ENCODE assay signal across 14 cellular contexts in the genomic region with DNA sequence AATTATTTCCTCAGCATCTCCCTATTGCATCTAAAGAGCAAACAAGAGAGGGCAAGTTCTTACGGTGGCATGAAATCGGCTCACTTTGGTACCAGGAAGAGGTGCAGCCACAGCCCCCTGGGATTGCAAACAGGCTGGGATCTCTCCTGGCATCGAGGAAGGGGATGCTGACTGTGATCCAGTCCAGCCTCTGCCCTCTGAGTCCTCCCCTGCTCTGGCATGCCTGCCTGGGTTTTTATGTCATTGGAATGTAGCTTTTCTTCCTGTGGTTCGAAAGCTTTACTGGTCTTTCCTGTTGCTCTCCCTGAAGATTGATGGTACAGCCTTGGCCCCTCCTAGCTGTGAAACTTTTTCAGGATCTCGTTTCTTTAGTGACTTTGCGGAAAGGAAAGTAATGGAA. TPM values are rescaled to one million over a fixed set of nuclear protein-coding genes. Genes with fewer than 3 reads are reported as not detected.
DNase-seq lines count a peak whose midpoint lies in the region; ATAC-seq, FAIRE-seq and TF ChIP-seq lines count a peak whose summit lies in the region.
"Had no signal": no experiment of that assay in that cellular context is flagged by ENCODE, and none has a peak within 500 bp of the region (broad histone marks: within the 10 kb centered on the region; RNA-seq: fewer than 3 reads in every experiment).

No MANE protein-coding gene starts in this region.

- H3K27ac ChIP-seq in H1 (ENCODE audit: low read depth, low read length) = no peak overlapping the region
- no peak overlapping the region for H3K27ac ChIP-seq in CD8-positive, alpha-beta memory T cell (ENCODE audit: low read depth, low read length)

- H3K9ac ChIP-seq in H1 (replicated peaks in 1 of 4; ENCODE audit: extremely low read depth in 1 of 4, low read depth in 3 of 4, low read length in 3 of 4) = no peak overlapping the region

- peaks cover 0 to 1% (median 0%) of the 10 kb centered on the region in 4 experiments; a peak in 2 of 7 replicates for H3K27me3 ChIP-seq in H1 (replicated peaks in 1 of 4; ENCODE audit: control insufficient read depth in 3 of 4, extremely low read depth in 1 of 4, insufficient read depth in 3 of 4, low read length in 3 of 4)
- H3K27me3 ChIP-seq in CD8-positive, alpha-beta memory T cell (ENCODE audit: insufficient read depth, low read length, poor library complexity, severe bottlenecking) = no peaks in the 10 kb centered on the region

- H2AFZ ChIP-seq in H1 (ENCODE audit: low read length) = no peak overlapping the region

- H3K36me3 Mint-ChIP-seq in CD8-positive, alpha-beta memory T cell = peaks cover 5 to 6% (median 6%) of the 10 kb centered on the region in 3 donors

- TF ChIP-seq RAD21 in Ishikawa (IDR thresholded peaks at IDR 0.05; ENCODE audit: low read depth) (no peak), H1 (IDR thresholded peaks at IDR 0.05 in 1 of 2, conservative IDR thresholded peaks at IDR 0.05 in 1 of 2; ENCODE audit: low read depth in 2 of 2, low read length in 2 of 2) (no peak)

- no peak overlapping the region for H3K4me2 ChIP-seq in H1 (ENCODE audit: insufficient read depth in 1 of 2, low read depth in 2 of 2, low read length in 2 of 2)

- no peak overlapping the region for H4K91ac ChIP-seq in H1 (replicated peaks; ENCODE audit: insufficient read length, low read length)

- H3K18ac ChIP-seq in H1 (ENCODE audit: extremely low read depth, low read length) = no peak overlapping the region

- DNase-seq in ACHN (peak; percentile 13), H1 (ENCODE audit: low read depth in 1 of 2, low spot score in 2 of 2) (no peak), left lobe of liver (ENCODE audit: low spot score) (peak; percentile 30), medulla oblongata (ENCODE audit: extremely low spot score) (no peak)
- no peak for DNase-seq in stimulated activated naive CD8-positive, alpha-beta T cell treated with anti-CD3 and anti-CD28 coated beads, Interleukin-15, Interleukin-2, amounts not matched to agents 100 U/mL and 50 U/mL, for 24 hours
- DNase-seq in CD8-positive, alpha-beta memory T cell = no peak
- DNase-seq: activated CD4-positive, alpha-beta T cell treated with anti-CD3 and anti-CD28 coated beads, Interleukin-2, amount 50 U/mL, for 1 hour; effector memory CD4-positive, alpha-beta T cell; NCI-H1417 treated with DMSO at 0.1 percent for 48 hours; NCI-H446 treated with DMSO at 0.1 percent for 48 hours; substantia nigra; T-helper 17 cell had no signal

- H3K9me3 Mint-ChIP-seq in CD8-positive, alpha-beta memory T cell = no peaks in the 10 kb centered on the region

- no peak overlapping the region for H2AK5ac ChIP-seq in H1 (ENCODE audit: low read depth, low read length)

- H3K27me3 Mint-ChIP-seq in CD8-positive, alpha-beta memory T cell = no peaks in the 10 kb centered on the region
- H3K27me3 Mint-ChIP-seq: T-helper 17 cell had no signal

- no peaks in the 10 kb centered on the region for H3K4me1 Mint-ChIP-seq in CD8-positive, alpha-beta memory T cell

- H2BK5ac ChIP-seq in H1 (ENCODE audit: low read depth, low read length) = no peak overlapping the region

- TF ChIP-seq POLR2A in H1 (IDR thresholded peaks at IDR 0.05; ENCODE audit: control extremely low read depth in 1 of 2, low read depth in 2 of 2, low read length in 2 of 2) = no peak

- no peaks in the 10 kb centered on the region for H3K79me2 ChIP-seq in H1 (ENCODE audit: control insufficient read depth in 1 of 2, insufficient read depth in 2 of 2, low read length in 2 of 2)

- H2BK15ac ChIP-seq in H1 (ENCODE audit: low read length) = no peak overlapping the region

- no peak overlapping the region for H3K23ac ChIP-seq in H1 (ENCODE audit: insufficient read length)

- H2BK120ac ChIP-seq in H1 (replicated peaks; ENCODE audit: low read depth, low read length) = no peak overlapping the region

- ATAC-seq in left lobe of liver (no peak), HG03442 (IDR thresholded peaks at IDR 0.05; ENCODE audit: unreplicated experiment) (no peak)
- ATAC-seq in stimulated activated naive CD8-positive, alpha-beta T cell treated with anti-CD3 and anti-CD28 coated beads, Interleukin-15, Interleukin-2, amounts not matched to agents 100 U/mL and 50 U/mL, for 24 hours = no peak
- ATAC-seq: T-helper 17 cell had no signal

- H4K20me1 ChIP-seq in H1 (replicated peaks in 1 of 2; ENCODE audit: control insufficient read depth in 1 of 2, insufficient read depth in 2 of 2, low read length in 2 of 2) = no peaks in the 10 kb centered on the region

- no peak for FAIRE-seq in H1 (lab: Jason Lieb, UNC)

- no peaks in the 10 kb centered on the region for H3K23me2 ChIP-seq in H1 (ENCODE audit: low read depth, low read length)

- WGBS in H1 (ENCODE audit: extremely low coverage in 1 of 2, insufficient coverage in 1 of 2, insufficient read length in 1 of 2, insufficient replicate concordance in 2 of 2, low coverage in 1 of 2, low lambda C conversion rate in 2 of 2, missing lambda C conversion rate in 1 of 2), 2 experiments = 83% methylated on average over 6 of the region's 6 CpGs; no CpG with 5 or more reads in 1 of the 2 experiments

- TF ChIP-seq EP300 in Ishikawa (IDR thresholded peaks at IDR 0.05; ENCODE audit: borderline replicate concordance) = no peak
- TF ChIP-seq EP300 in H1 (IDR thresholded peaks at IDR 0.05; ENCODE audit: borderline replicate concordance in 1 of 2, low read depth in 2 of 2, low read length in 2 of 2) = no peak

- H4K5ac ChIP-seq in H1 (ENCODE audit: insufficient read length, low read depth, low read length) = no peak overlapping the region

- H3K27ac Mint-ChIP-seq in CD8-positive, alpha-beta memory T cell = no peak overlapping the region
- H3K27ac Mint-ChIP-seq: T-helper 17 cell had no signal

- H3K36me3 ChIP-seq in H1 (ENCODE audit: control insufficient read depth in 2 of 4, insufficient read depth in 4 of 4, low read length in 3 of 4) = no peaks in the 10 kb centered on the region
- no peaks in the 10 kb centered on the region for H3K36me3 ChIP-seq in CD8-positive, alpha-beta memory T cell (ENCODE audit: insufficient read depth, low read length)

- in situ Hi-C loops in ACHN (cut with HindIII; ENCODE audit: low pct_ligation_motif_present, low pct_unique_long_range_greater_than_20kb, low sequenced_read_pairs) = no loop called here

- TF ChIP-seq CTCF in H1 (IDR thresholded peaks at IDR 0.05; ENCODE audit: control extremely low read depth in 1 of 3, insufficient read depth in 1 of 3, low read depth in 1 of 3, low read length in 3 of 3) = no peak

- 0 out of 2 replicates have a peak overlapping the region, but pooled peaks have one; percentile 33 for H2BK12ac ChIP-seq in H1 (ENCODE audit: low read depth, low read length)

- no peak overlapping the region for H4K8ac ChIP-seq in H1 (ENCODE audit: extremely low read depth, insufficient read depth, low read length)

- H3K4me1 ChIP-seq in H1 (replicated peaks in 1 of 4; ENCODE audit: control insufficient read depth in 3 of 4, insufficient read depth in 4 of 4, low read length in 3 of 4) = no peaks in the 10 kb centered on the region
- H3K4me1 ChIP-seq in CD8-positive, alpha-beta memory T cell (ENCODE audit: insufficient read depth, low read length) = no peaks in the 10 kb centered on the region

- no peak overlapping the region for H3K56ac ChIP-seq in H1 (replicated peaks; ENCODE audit: insufficient read length, low read depth, low read length)

- H3K9me3 ChIP-seq in H1 (ENCODE audit: insufficient read depth in 2 of 2, low read depth in 1 of 2, low read length in 1 of 2) = no peaks in the 10 kb centered on the region
- H3K9me3 ChIP-seq in CD8-positive, alpha-beta memory T cell (ENCODE audit: low read length) = no peaks in the 10 kb centered on the region

- H2BK20ac ChIP-seq in H1 (ENCODE audit: low read length) = no peak overlapping the region

- H3K4me3 Mint-ChIP-seq in CD8-positive, alpha-beta memory T cell = no peak overlapping the region
- H3K4me3 Mint-ChIP-seq: T-helper 17 cell had no signal

- H3K79me1 ChIP-seq in H1 (ENCODE audit: low read depth, low read length) = no peaks in the 10 kb centered on the region

- no peak overlapping the region for H3K14ac ChIP-seq in H1 (ENCODE audit: insufficient read length)

- H3K4me3 ChIP-seq in H1 (ENCODE audit: extremely low read depth in 1 of 4, insufficient read depth in 2 of 4, low read depth in 3 of 4, low read length in 4 of 4) = no peak overlapping the region
- no peak overlapping the region for H3K4me3 ChIP-seq in CD8-positive, alpha-beta memory T cell (ENCODE audit: low read length)

- CTCF ChIA-PET in H1 (lab: Charles Lee; ENCODE audit: partially characterized antibody) = interaction anchor here (0.7 to 6.4 kb wide), 13 partner anchors 7 to 849 kb away, joined by 3 to 76 read pairs (median 5); no protein-coding TSS in a partner anchor
- CTCF ChIA-PET in CD8-positive, alpha-beta memory T cell (lab: Charles Lee) = no interaction called here

- H3K4ac ChIP-seq in H1 (replicated peaks; ENCODE audit: insufficient read length, low read depth, low read length) = no peak overlapping the region

- POLR2A ChIA-PET in H1 (lab: Charles Lee; ENCODE audit: partially characterized antibody) = interaction anchor here (1.1 kb wide), 1 partner anchor 71 kb away, joined by 3 read pairs; no protein-coding TSS in a partner anchor
- POLR2A ChIA-PET in CD8-positive, alpha-beta memory T cell (lab: Charles Lee) = no interaction called here

TF ChIP-seq in Ishikawa, 13 proteins besides CTCF, POLR2A, EP300 and RAD21:
- no peak for TF ChIP-seq FOXM1 (IDR thresholded peaks at IDR 0.05; ENCODE audit: borderline replicate concordance, low read depth)
- TF ChIP-seq TEAD4 (IDR thresholded peaks at IDR 0.05) = peak; percentile 57

TF ChIP-seq in H1, 55 proteins besides CTCF, POLR2A, EP300 and RAD21:
- no peak for TF ChIP-seq JUND (IDR thresholded peaks at IDR 0.05; ENCODE audit: low read length)
- TF ChIP-seq TEAD4 (IDR thresholded peaks at IDR 0.05; ENCODE audit: low read depth, low read length) = no peak
- no peak for TF ChIP-seq RFX5 (IDR thresholded peaks at IDR 0.05; ENCODE audit: borderline replicate concordance, low read depth, low read length)
- TF ChIP-seq KDM4A (IDR thresholded peaks at IDR 0.05; ENCODE audit: low read depth, low read length, severe bottlenecking) = no peak
- no peak for TF ChIP-seq TAF7 (optimal IDR thresholded peaks at IDR 0.05; ENCODE audit: borderline replicate concordance, low read depth, low read length)

RNA-seq across cellular contexts. Expression of a gene that starts 6.6 kb away (rescaled TPM):
- not detected in 2 replicates for total RNA-seq in H1 (2021; fragmentation: NEBNext Ultra II Directional; extraction: Animal tissue kit (Norgen Biotek cat#: 25700))
- polyA plus RNA-seq in H1 (2011; rRNA removed) = 0.02 and 0.03 TPM in 2 replicates
- 0.03 TPM for polyA plus RNA-seq in H1 (2011; cell fraction: cytosol; rRNA removed)
- polyA plus RNA-seq in H1 (2011; cell fraction: nucleus; rRNA removed) = not detected
- not detected in 4 replicates for polyA plus RNA-seq in H1 (2012, experiment 1 of 2)
- not detected for polyA plus RNA-seq in H1 (2012, experiment 2 of 2)
- 0.02 TPM for polyA plus RNA-seq in H1 (2013, experiment 1 of 2)
- not detected for polyA plus RNA-seq in H1 (2013, experiment 2 of 2)
- not detected in 2 replicates for polyA minus RNA-seq in H1 (2011; rRNA and poly(A)+ RNA removed)
- polyA minus RNA-seq in H1 (2011; cell fraction: cytosol; rRNA and poly(A)+ RNA removed) = not detected
- not detected for polyA minus RNA-seq in H1 (2011; cell fraction: nucleus; rRNA and poly(A)+ RNA removed)
- not detected for total RNA-seq in left lobe of liver
- total RNA-seq in CD8-positive, alpha-beta memory T cell = not detected
- not detected for polyA plus RNA-seq in CD8-positive, alpha-beta memory T cell

Comparison
In these comparisons a context has a peak if more than half of its experiments do, and no peak if none do; other contexts are left out.
1. DNase-seq: peak in ACHN (single experiment) and left lobe of liver (single experiment); none in H1 (0 of 2), medulla oblongata (single experiment), stimulated activated naive CD8-positive, alpha-beta T cell treated with anti-CD3 and anti-CD28 coated beads, Interleukin-15, Interleukin-2, amounts not matched to agents 100 U/mL and 50 U/mL, for 24 hours (single experiment) and CD8-positive, alpha-beta memory T cell (0 of 5).